Comparison of ENCODE assay signal across 8 cellular contexts in the genomic region with DNA sequence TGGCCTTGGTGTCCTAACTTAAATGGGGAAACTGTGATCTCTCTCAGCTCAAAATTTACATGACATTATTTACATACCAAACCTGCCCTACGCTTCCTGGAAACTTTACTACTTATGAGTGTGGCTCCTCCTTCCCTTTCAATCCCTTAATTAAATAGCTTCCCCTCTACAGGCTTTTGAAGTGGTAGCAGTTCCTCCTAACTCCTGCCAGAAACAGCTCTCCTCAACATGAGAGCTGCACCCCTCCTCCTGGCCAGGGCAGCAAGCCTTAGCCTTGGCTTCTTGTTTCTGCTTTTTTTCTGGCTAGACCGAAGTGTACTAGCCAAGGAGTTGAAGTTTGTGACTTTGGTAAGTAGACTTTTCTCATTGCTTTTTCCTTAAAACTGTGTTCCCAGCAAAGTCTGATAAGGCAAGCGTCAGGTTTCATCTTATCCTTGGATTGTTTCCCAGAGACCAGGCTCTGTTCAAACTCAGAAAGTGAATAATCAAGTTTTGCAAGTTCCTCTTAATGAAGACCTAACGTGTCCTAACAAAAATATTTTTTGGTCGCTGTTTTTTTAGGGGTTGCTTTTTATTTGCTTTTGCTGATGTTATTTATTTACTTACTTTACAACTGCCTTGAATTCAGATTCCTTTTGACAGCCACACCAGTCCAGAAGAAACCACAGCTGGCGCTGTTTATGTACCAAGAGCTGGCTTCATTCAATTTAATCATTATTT. TPM values are rescaled to one million over a fixed set of nuclear protein-coding genes. Genes with fewer than 3 reads are reported as not detected.
DNase-seq lines count a peak whose midpoint lies in the region; ATAC-seq and TF ChIP-seq lines count a peak whose summit lies in the region.

A gene with protein sequence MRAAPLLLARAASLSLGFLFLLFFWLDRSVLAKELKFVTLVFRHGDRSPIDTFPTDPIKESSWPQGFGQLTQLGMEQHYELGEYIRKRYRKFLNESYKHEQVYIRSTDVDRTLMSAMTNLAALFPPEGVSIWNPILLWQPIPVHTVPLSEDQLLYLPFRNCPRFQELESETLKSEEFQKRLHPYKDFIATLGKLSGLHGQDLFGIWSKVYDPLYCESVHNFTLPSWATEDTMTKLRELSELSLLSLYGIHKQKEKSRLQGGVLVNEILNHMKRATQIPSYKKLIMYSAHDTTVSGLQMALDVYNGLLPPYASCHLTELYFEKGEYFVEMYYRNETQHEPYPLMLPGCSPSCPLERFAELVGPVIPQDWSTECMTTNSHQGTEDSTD (plus strand): TSS at position 179 of the 720 bp plus-strand sequence. CDS start 50 bp downstream, at position 229.

- intact Hi-C loops in Right ventricle myocardium inferior (cut with DNase I), result no loop called here

- H3K79me2 ChIP-seq in DOHH2 (ENCODE audit: control insufficient read depth, low read length), result no peaks in the 10 kb centered on the region; the same call in 1 of the 2 replicates

- H3K36me3 ChIP-seq in DOHH2 (ENCODE audit: control insufficient read depth, low read length), result no peaks in the 10 kb centered on the region

- peaks cover 26% of the 10 kb centered on the region for H3K4me1 ChIP-seq in DOHH2 (ENCODE audit: control insufficient read depth, low read length)

- H3K4me3 ChIP-seq in DOHH2 (ENCODE audit: low read length), result peak within 1 kb of the TSS; percentile 72
- H3K4me3 ChIP-seq in retinal pigment epithelial cell (ENCODE audit: low read length), result no peak within 1 kb of the TSS

- H3K27ac ChIP-seq in DOHH2 (ENCODE audit: low read depth, low read length), result peak within 1 kb of the TSS; percentile 51

- H3K4me2 ChIP-seq in DOHH2 (ENCODE audit: low read length), result peak within 1 kb of the TSS; percentile 83

- H3K27me3 ChIP-seq in DOHH2 (ENCODE audit: control insufficient read depth, low read length), result no peaks in the 10 kb centered on the region

- TF ChIP-seq CTCF in DOHH2 (IDR thresholded peaks at IDR 0.05; ENCODE audit: low read depth, low read length, poor library complexity, severe bottlenecking), result no peak
- no peak for TF ChIP-seq CTCF in retinal pigment epithelial cell (conservative IDR thresholded peaks at IDR 0.05; ENCODE audit: low read depth, low read length)

- no peaks in the 10 kb centered on the region for H3K9me2 ChIP-seq in DOHH2 (replicated peaks; ENCODE audit: control insufficient read depth, low read length)

- ATAC-seq in HG03354 (IDR thresholded peaks at IDR 0.05; ENCODE audit: poor library complexity, severe bottlenecking, unreplicated experiment) (peak; percentile 72), Right ventricle myocardium inferior (peak; percentile 97), HG03565 (IDR thresholded peaks at IDR 0.05; ENCODE audit: unreplicated experiment) (no peak)

- DNase-seq in SKM-1 (lab: John Stamatoyannopoulos, UW; ENCODE audit: unreplicated experiment), result peak; percentile 96
- DNase-seq in Right ventricle myocardium inferior (ENCODE audit: missing footprints), result peak; percentile 78
- DNase-seq in retinal pigment epithelial cell (ENCODE audit: low read depth), result peak; percentile 30
- no peak for DNase-seq in foreskin melanocyte
- DNase-seq in stimulated activated CD4-positive, alpha-beta T cell treated with anti-CD3 and anti-CD28 coated beads, Interleukin-2, amount 100 ng/mL, for 24 hours, result no peak

- no peaks in the 10 kb centered on the region for H4K20me1 ChIP-seq in DOHH2 (ENCODE audit: control insufficient read depth, insufficient read depth, low read depth, low read length)

- H3F3A ChIP-seq in DOHH2 (ENCODE audit: control insufficient read depth, insufficient read depth), result no peaks in the 10 kb centered on the region

- no peaks in the 10 kb centered on the region for H3K9me3 ChIP-seq in DOHH2 (ENCODE audit: control insufficient read depth, insufficient read depth, low read length)

RNA-seq across cellular contexts. Expression of the gene that starts here (rescaled TPM):
- total RNA-seq in Right ventricle myocardium inferior, result 2.0 TPM

Comparison
In these comparisons a context has a peak if more than half of its experiments do, and no peak if none do; other contexts are left out.
1. DNase-seq: peak in SKM-1 (single experiment), Right ventricle myocardium inferior (single experiment) and retinal pigment epithelial cell (single experiment); none in foreskin melanocyte (single experiment) and stimulated activated CD4-positive, alpha-beta T cell treated with anti-CD3 and anti-CD28 coated beads, Interleukin-2, amount 100 ng/mL, for 24 hours (0 of 2).